18 cellular contexts compared by ENCODE assay signal in the genomic region with DNA sequence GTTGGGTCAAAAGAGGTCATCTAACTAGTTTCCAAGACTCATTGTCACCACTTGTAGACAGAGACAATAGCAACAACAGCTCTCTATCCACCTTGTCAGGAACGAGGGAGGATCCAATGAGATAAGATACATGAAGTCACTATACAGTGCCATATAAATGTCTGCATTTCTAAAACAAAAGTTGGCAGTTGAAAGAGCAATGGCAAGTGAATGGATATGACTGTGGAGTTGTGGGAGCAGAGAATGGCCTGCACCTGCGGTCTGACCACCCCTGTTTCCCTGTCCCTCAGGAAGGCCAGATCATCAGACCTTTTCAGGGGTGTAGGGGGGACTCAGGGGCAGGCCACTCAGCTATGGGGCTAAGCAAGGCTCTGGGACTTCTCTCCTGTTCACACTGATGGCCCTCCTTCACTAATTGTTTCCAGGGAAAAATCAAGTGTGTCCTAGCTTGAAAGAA. TPM values are rescaled to one million over a fixed set of nuclear protein-coding genes. Genes with fewer than 3 reads are reported as not detected.
A peak's percentile ranks its signal among the peaks of the same experiment; 100 is the strongest.
DNase-seq lines count a peak whose midpoint lies in the region; ATAC-seq, FAIRE-seq and TF ChIP-seq lines count a peak whose summit lies in the region.
"Had no signal": no experiment of that assay in that cellular context is flagged by ENCODE, and none has a peak within 500 bp of the region (broad histone marks: within the 10 kb centered on the region; RNA-seq: fewer than 3 reads in every experiment).

No MANE protein-coding gene starts in this region.

- H3K9me3 Mint-ChIP-seq in astrocyte (ENCODE audit: unreplicated experiment): no peaks in the 10 kb centered on the region
- H3K9me3 Mint-ChIP-seq: CD4-positive, CD25-positive, alpha-beta regulatory T cell had no signal

- H3K4me1 ChIP-seq in left ventricle myocardium inferior (peaks cover 26% of the 10 kb centered on the region), astrocyte (ENCODE audit: insufficient read depth, low read length) (peaks cover 22% of the 10 kb centered on the region), iPS-18a (ENCODE audit: control insufficient read depth, low read depth, low read length) (peaks cover 18% of the 10 kb centered on the region)
- H3K4me1 ChIP-seq: BLaER1, Peyer's patch had no signal

- TF ChIP-seq CTCF in left ventricle myocardium inferior (IDR thresholded peaks at IDR 0.05; ENCODE audit: borderline replicate concordance): no peak
- TF ChIP-seq CTCF in astrocyte (IDR thresholded peaks at IDR 0.05; ENCODE audit: insufficient read depth, low read depth, low read length): no peak

- ATAC-seq in left cardiac atrium (no peak), HG03520 (IDR thresholded peaks at IDR 0.05; ENCODE audit: unreplicated experiment) (no peak), HG02571 (IDR thresholded peaks at IDR 0.05; ENCODE audit: unreplicated experiment) (no peak)

- no peak overlapping the region for H3K4me3 Mint-ChIP-seq in astrocyte (ENCODE audit: unreplicated experiment)
- H3K4me3 Mint-ChIP-seq: CD4-positive, CD25-positive, alpha-beta regulatory T cell had no signal

- H4K20me1 ChIP-seq in astrocyte (ENCODE audit: insufficient read depth, low read length): no peaks in the 10 kb centered on the region
- H4K20me1 ChIP-seq: BLaER1 had no signal

- DNase-seq in left ventricle myocardium inferior (no peak), left cardiac atrium (no peak), astrocyte (ENCODE audit: low read depth) (no peak), DMS79 (lab: John Stamatoyannopoulos, UW) (no peak)
- DNase-seq: CD4-positive, CD25-positive, alpha-beta regulatory T cell; KG1; MG63; NCI-H1105 treated with DMSO at 0.1 percent for 48 hours; NCI-H2029; NCI-H2227 treated with DMSO at 0.1 percent for 48 hours; Peyer's patch; SHP77 treated with DMSO at 0.1 percent for 48 hours had no signal

- H3K9me3 ChIP-seq in left ventricle myocardium inferior (replicated peaks) (no peaks in the 10 kb centered on the region), astrocyte (ENCODE audit: insufficient read depth, low read depth, low read length) (no peaks in the 10 kb centered on the region), iPS-18a (ENCODE audit: control insufficient read depth, low read depth, low read length) (no peaks in the 10 kb centered on the region)
- H3K9me3 ChIP-seq: BLaER1, MG63, Peyer's patch had no signal

- H3K36me3 ChIP-seq in left ventricle myocardium inferior: no peaks in the 10 kb centered on the region
- H3K36me3 ChIP-seq in astrocyte (ENCODE audit: insufficient read depth, low read length): no peaks in the 10 kb centered on the region
- no peaks in the 10 kb centered on the region for H3K36me3 ChIP-seq in iPS-18a (ENCODE audit: control insufficient read depth, low read depth, low read length)
- H3K36me3 ChIP-seq: BLaER1, MG63, Peyer's patch had no signal

- H3K27me3 ChIP-seq in left ventricle myocardium inferior (ENCODE audit: low read depth) (no peaks in the 10 kb centered on the region), astrocyte (ENCODE audit: insufficient read depth, low read length) (no peaks in the 10 kb centered on the region), iPS-18a (ENCODE audit: control insufficient read depth, insufficient read depth, low read length) (peaks cover 5% of the 10 kb centered on the region)
- H3K27me3 ChIP-seq: BLaER1, MG63, Peyer's patch had no signal

- peaks cover 12% of the 10 kb centered on the region for H3K4me1 Mint-ChIP-seq in astrocyte (ENCODE audit: low read depth, unreplicated experiment)
- H3K4me1 Mint-ChIP-seq: CD4-positive, CD25-positive, alpha-beta regulatory T cell had no signal

- H3K27me3 Mint-ChIP-seq in astrocyte (ENCODE audit: low read depth, unreplicated experiment): no peaks in the 10 kb centered on the region

- FAIRE-seq in astrocyte (lab: Jason Lieb, UNC): peak; percentile 88
- FAIRE-seq: G401.6 had no signal

- no peak overlapping the region for H3K27ac Mint-ChIP-seq in astrocyte (ENCODE audit: unreplicated experiment)
- H3K27ac Mint-ChIP-seq: CD4-positive, CD25-positive, alpha-beta regulatory T cell had no signal

- peak overlapping the region; percentile 64 for H3K4me2 ChIP-seq in astrocyte (ENCODE audit: low read length)
- H3K4me2 ChIP-seq: BLaER1 had no signal

- H3K9ac ChIP-seq in astrocyte (ENCODE audit: low read length) (no peak overlapping the region), iPS-18a (ENCODE audit: low read length) (no peak overlapping the region)
- H3K9ac ChIP-seq: BLaER1 had no signal

- no peak overlapping the region for H2AFZ ChIP-seq in astrocyte (ENCODE audit: low read depth, low read length)

- intact Hi-C loops in left ventricle myocardium inferior (cut with micrococcal nuclease): no loop called here
- intact Hi-C loops in left cardiac atrium (cut with DNase I): no loop called here

- H3K36me3 Mint-ChIP-seq in astrocyte (ENCODE audit: low read depth, unreplicated experiment): no peaks in the 10 kb centered on the region
- H3K36me3 Mint-ChIP-seq: CD4-positive, CD25-positive, alpha-beta regulatory T cell had no signal

- H3K27ac ChIP-seq in left ventricle myocardium inferior (replicated peaks) (peak overlapping the region; percentile 54), astrocyte (ENCODE audit: low read depth, low read length) (peak overlapping the region; percentile 54), iPS-18a (ENCODE audit: low read length) (no peak overlapping the region)
- H3K27ac ChIP-seq: BLaER1, Peyer's patch, SK-N-MC had no signal

- H3K4me3 ChIP-seq in left ventricle myocardium inferior: no peak overlapping the region
- no peak overlapping the region for H3K4me3 ChIP-seq in astrocyte (ENCODE audit: insufficient read depth, low read depth, low read length)
- peak overlapping the region; percentile 1 for H3K4me3 ChIP-seq in iPS-18a (ENCODE audit: low read length)
- H3K4me3 ChIP-seq: BLaER1, MG63, Peyer's patch, SK-N-MC had no signal

- no peaks in the 10 kb centered on the region for H3K79me2 ChIP-seq in astrocyte (ENCODE audit: insufficient read depth, low read length)

RNA-seq across cellular contexts. Expression of a gene that starts 40.7 kb away (rescaled TPM):
- total RNA-seq in left ventricle myocardium inferior (78.3 TPM), left cardiac atrium (10 to 100 TPM; 61.6 to 80.3 TPM), astrocyte (88.7 and 89.7 TPM in 2 replicates)
